In the genomic region with DNA sequence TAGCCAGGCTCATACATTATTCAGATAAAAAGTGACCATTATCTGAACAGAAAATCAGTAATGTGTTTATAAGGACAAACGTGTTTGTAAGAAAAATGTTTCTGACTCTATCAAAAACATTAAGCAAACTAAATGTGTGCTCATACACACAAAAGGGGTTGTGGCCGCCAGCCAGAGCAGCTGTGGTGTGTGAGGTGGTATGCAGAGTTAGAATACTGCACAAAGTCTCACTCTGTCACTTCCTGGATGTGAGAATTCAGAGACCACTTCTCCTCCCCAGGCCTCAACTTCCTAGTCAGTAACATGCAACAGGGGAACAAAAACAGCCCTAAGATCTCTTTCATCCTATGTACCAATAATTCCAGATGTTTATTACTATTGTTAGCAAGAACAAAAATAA, we compare ENCODE assay signal across 17 cellular contexts. TPM values are rescaled to one million over a fixed set of nuclear protein-coding genes. Genes with fewer than 3 reads are reported as not detected.
DNase-seq lines count a peak whose midpoint lies in the region; ATAC-seq and TF ChIP-seq lines count a peak whose summit lies in the region.
"Had no signal": no experiment of that assay in that cellular context is flagged by ENCODE, and none has a peak within 500 bp of the region (broad histone marks: within the 10 kb centered on the region; RNA-seq: fewer than 3 reads in every experiment).

No MANE protein-coding gene starts in this region.

- H3K9me2 ChIP-seq in OCI-LY7 (ENCODE audit: insufficient read depth, low read length): no peaks in the 10 kb centered on the region

- intact Hi-C loops in left ventricle myocardium superior (cut with micrococcal nuclease) (no loop called here), OCI-LY7 (cut with micrococcal nuclease; ENCODE audit: unreplicated experiment) (no loop called here)

- 0 out of 2 replicates have a peak overlapping the region, but pooled peaks have one; percentile 3 for H2AFZ ChIP-seq in OCI-LY7 (ENCODE audit: low read length)

- no peak for ATAC-seq in left ventricle myocardium superior
- ATAC-seq in GM18870 (IDR thresholded peaks at IDR 0.05; ENCODE audit: unreplicated experiment): no peak
- ATAC-seq: esophagus mucosa, left colon had no signal

- TF ChIP-seq CTCF in right atrium auricular region (IDR thresholded peaks at IDR 0.05) (no peak), OCI-LY7 (conservative IDR thresholded peaks at IDR 0.05; ENCODE audit: low read length) (no peak), fibroblast of pulmonary artery (IDR thresholded peaks at IDR 0.05; ENCODE audit: low read length, missing control alignments) (no peak)

- POLR2A ChIA-PET in OCI-LY7 (lab: Charles Lee): interaction anchor here (0.6 to 0.7 kb wide), 2 partner anchors 13 to 642 kb away, joined by 3 to 4 read pairs; no protein-coding TSS in a partner anchor

- no peak overlapping the region for H3K4me3 ChIP-seq in right atrium auricular region
- no peak overlapping the region for H3K4me3 ChIP-seq in OCI-LY7 (ENCODE audit: low read depth, low read length, poor library complexity, severe bottlenecking)
- H3K4me3 ChIP-seq in fibroblast of pulmonary artery (replicated peaks; ENCODE audit: low read depth, low read length): no peak overlapping the region

- H3K27ac ChIP-seq in right atrium auricular region: no peak overlapping the region
- H3K27ac ChIP-seq in OCI-LY7 (ENCODE audit: low read depth, low read length, poor library complexity, severe bottlenecking): no peak overlapping the region
- H3K27ac ChIP-seq in caudate nucleus (ENCODE audit: low read depth, low read length): no peak overlapping the region

- no peaks in the 10 kb centered on the region for H4K20me1 ChIP-seq in OCI-LY7 (ENCODE audit: insufficient read depth, low read length)

- H3K36me3 ChIP-seq in right atrium auricular region (no peaks in the 10 kb centered on the region), OCI-LY7 (ENCODE audit: insufficient read depth, low read length) (no peaks in the 10 kb centered on the region)
- H3K36me3 ChIP-seq: BE2C had no signal

- H3K9me3 ChIP-seq in right atrium auricular region (no peaks in the 10 kb centered on the region), OCI-LY7 (ENCODE audit: low read length) (no peaks in the 10 kb centered on the region)
- H3K9me3 ChIP-seq: BE2C had no signal

- no peaks in the 10 kb centered on the region for H3K27me3 ChIP-seq in right atrium auricular region
- H3K27me3 ChIP-seq: BE2C had no signal

- H3K4me1 ChIP-seq in right atrium auricular region (no peaks in the 10 kb centered on the region), OCI-LY7 (ENCODE audit: insufficient read depth, low read length, poor library complexity, severe bottlenecking) (no peaks in the 10 kb centered on the region)
- H3K4me1 ChIP-seq: BE2C had no signal

- BruUV-seq in OCI-LY7 (replicated peaks; lab: Mats Ljungman, UMichigan): no TSS peak

- CTCF ChIA-PET in OCI-LY7 (lab: Charles Lee; ENCODE audit: unreplicated experiment): no interaction called here

- no peaks in the 10 kb centered on the region for H3K79me2 ChIP-seq in OCI-LY7 (ENCODE audit: insufficient read depth, low read depth, low read length)

- DNase-seq in left ventricle myocardium superior: peak; percentile 30
- DNase-seq in right atrium auricular region (ENCODE audit: low spot score): no peak
- DNase-seq in OCI-LY7 (ENCODE audit: low spot score): peak; percentile 12
- peak; percentile 6 for DNase-seq in fibroblast of pulmonary artery (ENCODE audit: low read depth)
- no peak for DNase-seq in germinal center (ENCODE audit: low spot score)
- no peak for DNase-seq in caudate nucleus (lab: John Stamatoyannopoulos, UW)
- DNase-seq in central memory CD4-positive, alpha-beta T cell: no peak
- DNase-seq: BE2C, cortex of kidney, DMS79, hippocampal formation, SHP77 treated with DMSO at 0.1 percent for 48 hours had no signal

- H3K4me2 ChIP-seq in OCI-LY7 (ENCODE audit: low read length): no peak overlapping the region

RNA-seq across cellular contexts. Expression of a gene that starts 9.4 kb away (rescaled TPM):
- not detected for total RNA-seq in left ventricle myocardium superior
- total RNA-seq in right atrium auricular region: not detected
- total RNA-seq in OCI-LY7 (2014; rRNA removed; shearing (Covaris generic)): not detected in 2 replicates
- total RNA-seq in OCI-LY7 (2022): 0.48 and 0.55 TPM in 2 replicates
- total RNA-seq: esophagus mucosa, left colon, posterior vena cava, temporal lobe had no signal

RNA-seq across cellular contexts. Expression of a gene that starts 56.4 kb away (rescaled TPM):
- total RNA-seq in left ventricle myocardium superior: not detected
- total RNA-seq in right atrium auricular region: not detected
- not detected in 2 replicates for total RNA-seq in OCI-LY7 (2014; rRNA removed; shearing (Covaris generic))
- total RNA-seq in OCI-LY7 (2022): not detected in 2 replicates
- total RNA-seq: esophagus mucosa, left colon, posterior vena cava, temporal lobe had no signal

Comparison
In these comparisons a context has a peak if more than half of its experiments do, and no peak if none do; other contexts are left out.
1. DNase-seq: peak in left ventricle myocardium superior (single experiment), OCI-LY7 (single experiment) and fibroblast of pulmonary artery (single experiment); none in right atrium auricular region (single experiment), germinal center (single experiment), caudate nucleus (0 of 61) and central memory CD4-positive, alpha-beta T cell (single experiment).